ENCODE assay signal across 16 cellular contexts in the genomic region with DNA sequence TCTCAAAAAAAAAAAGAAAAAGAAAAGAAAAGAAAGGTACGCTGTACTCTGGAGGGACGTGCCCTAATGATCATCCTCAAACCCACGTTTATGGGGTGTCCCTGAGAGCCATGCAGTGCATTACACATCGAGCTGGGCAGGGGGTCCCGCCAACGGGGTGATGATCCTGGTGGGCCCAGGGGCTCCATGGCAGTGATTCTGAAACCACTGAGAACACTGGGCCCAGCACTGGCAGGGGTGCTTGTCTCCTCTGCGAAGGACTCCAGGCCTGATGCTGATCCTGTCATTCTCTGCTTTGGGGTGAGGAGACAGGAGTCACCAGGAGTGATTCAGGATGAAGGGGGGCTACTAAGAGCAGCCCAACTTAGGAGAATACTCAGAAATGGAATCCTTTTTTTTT. TPM values are rescaled to one million over a fixed set of nuclear protein-coding genes. Genes with fewer than 3 reads are reported as not detected.
A peak's percentile ranks its signal among the peaks of the same experiment; 100 is the strongest.
DNase-seq lines count a peak whose midpoint lies in the region; ATAC-seq lines count a peak whose summit lies in the region.
"Had no signal": no experiment of that assay in that cellular context is flagged by ENCODE, and none has a peak within 500 bp of the region (broad histone marks: within the 10 kb centered on the region; RNA-seq: fewer than 3 reads in every experiment).

No MANE protein-coding gene starts in this region.

- intact Hi-C loops in activated naive CD4-positive, alpha-beta T cell treated with anti-CD3 and anti-CD28 coated beads for 36 hours (cut with micrococcal nuclease): no loop called here

- H3K4me3 Mint-ChIP-seq in activated naive CD4-positive, alpha-beta T cell treated with anti-CD3 and anti-CD28 coated beads for 36 hours: no peak overlapping the region
- peak overlapping the region in 2 of 4 donors; percentile 51 to 97 for H3K4me3 Mint-ChIP-seq in IgD-negative memory B cell
- no peak overlapping the region for H3K4me3 Mint-ChIP-seq in effector memory CD8-positive, alpha-beta T cell
- H3K4me3 Mint-ChIP-seq: GM23338 had no signal

- no peaks in the 10 kb centered on the region for H3K27me3 ChIP-seq in H7 (ENCODE audit: control insufficient read depth, insufficient read depth, low read length)

- peak overlapping the region; percentile 36 for H3K27ac Mint-ChIP-seq in activated naive CD4-positive, alpha-beta T cell treated with anti-CD3 and anti-CD28 coated beads for 36 hours
- H3K27ac Mint-ChIP-seq in IgD-negative memory B cell: peak overlapping the region; percentile 16 to 100 (median 92)
- peak overlapping the region; percentile 22 to 98 for H3K27ac Mint-ChIP-seq in effector memory CD8-positive, alpha-beta T cell
- H3K27ac Mint-ChIP-seq: GM23338 had no signal

- no peaks in the 10 kb centered on the region; the same call in 1 of the 2 replicates for H3K36me3 ChIP-seq in H7 (replicated peaks; ENCODE audit: control insufficient read depth, insufficient read depth, low read length)

- CTCF ChIA-PET in activated naive CD4-positive, alpha-beta T cell treated with anti-CD3 and anti-CD28 coated beads for 36 hours (lab: Charles Lee): interaction anchor here (0.7 kb wide), 1 partner anchor 71 kb away, joined by 3 read pairs; no protein-coding TSS in a partner anchor

- no peak for DNase-seq in activated naive CD4-positive, alpha-beta T cell treated with anti-CD3 and anti-CD28 coated beads for 36 hours
- no peak for DNase-seq in activated naive CD4-positive, alpha-beta T cell treated with Interleukin-2 at 50 U/mL for 16 hours
- no peak for DNase-seq in effector memory CD8-positive, alpha-beta T cell
- DNase-seq in H7: no peak
- DNase-seq in Kasumi-1 (lab: John Stamatoyannopoulos, UW): no peak
- DNase-seq in CD1c-positive myeloid dendritic cell (ENCODE audit: extremely low spot score): no peak
- DNase-seq: Calu3, NCI-H1092, NCI-H146, NCI-H2081, NCI-H524 had no signal

- peaks cover 55% of the 10 kb centered on the region for H3K36me3 Mint-ChIP-seq in activated naive CD4-positive, alpha-beta T cell treated with anti-CD3 and anti-CD28 coated beads for 36 hours (ENCODE audit: low read depth)
- peaks cover 2% of the 10 kb centered on the region for H3K36me3 Mint-ChIP-seq in IgD-negative memory B cell
- H3K36me3 Mint-ChIP-seq in effector memory CD8-positive, alpha-beta T cell (ENCODE audit: insufficient read depth): peaks cover 100% of the 10 kb centered on the region

- no peaks in the 10 kb centered on the region for H3K27me3 Mint-ChIP-seq in activated naive CD4-positive, alpha-beta T cell treated with anti-CD3 and anti-CD28 coated beads for 36 hours (ENCODE audit: low read depth)
- no peaks in the 10 kb centered on the region for H3K27me3 Mint-ChIP-seq in IgD-negative memory B cell
- H3K27me3 Mint-ChIP-seq in effector memory CD8-positive, alpha-beta T cell: no peaks in the 10 kb centered on the region

- ATAC-seq in effector memory CD8-positive, alpha-beta T cell (replicated peaks): no peak
- no peak for ATAC-seq in GM18858 (IDR thresholded peaks at IDR 0.05; ENCODE audit: unreplicated experiment)
- ATAC-seq: GM23338, Right ventricle myocardium inferior had no signal

- H3K4me3 ChIP-seq in H7 (ENCODE audit: insufficient read depth, low read depth, low read length): no peak overlapping the region
- H3K4me3 ChIP-seq: GM23338, SK-N-MC had no signal

- H3K4me1 Mint-ChIP-seq in activated naive CD4-positive, alpha-beta T cell treated with anti-CD3 and anti-CD28 coated beads for 36 hours (ENCODE audit: low read depth): peaks cover 32% of the 10 kb centered on the region
- H3K4me1 Mint-ChIP-seq in IgD-negative memory B cell: peaks cover 30 to 37% (median 35%) of the 10 kb centered on the region in 3 donors
- peaks cover 33 to 34% of the 10 kb centered on the region in 2 donors for H3K4me1 Mint-ChIP-seq in effector memory CD8-positive, alpha-beta T cell (ENCODE audit: low read depth in 2 of 2)
- H3K4me1 Mint-ChIP-seq: GM23338 had no signal

- H3K9me3 Mint-ChIP-seq in activated naive CD4-positive, alpha-beta T cell treated with anti-CD3 and anti-CD28 coated beads for 36 hours: no peaks in the 10 kb centered on the region
- no peaks in the 10 kb centered on the region for H3K9me3 Mint-ChIP-seq in IgD-negative memory B cell
- no peaks in the 10 kb centered on the region for H3K9me3 Mint-ChIP-seq in effector memory CD8-positive, alpha-beta T cell
- H3K9me3 Mint-ChIP-seq: GM23338 had no signal

RNA-seq across cellular contexts. Expression of a gene that starts 18.7 kb away (rescaled TPM):
- 10 to 100 TPM; 43.7 to 44.1 TPM for total RNA-seq in activated naive CD4-positive, alpha-beta T cell treated with anti-CD3 and anti-CD28 coated beads for 36 hours
- 136 TPM for polyA plus RNA-seq in IgD-negative memory B cell
- 7.7 and 8.9 TPM in 2 replicates for total RNA-seq in H7 (2014; rRNA removed; shearing (Covaris generic))

RNA-seq across cellular contexts. Expression of a gene that starts 19.3 kb away (rescaled TPM):
- 10 to 100 TPM; 13.1 to 14.2 TPM for total RNA-seq in activated naive CD4-positive, alpha-beta T cell treated with anti-CD3 and anti-CD28 coated beads for 36 hours
- polyA plus RNA-seq in IgD-negative memory B cell: 0.83 TPM
- 0.80 and 0.81 TPM in 2 replicates for total RNA-seq in H7 (2014; rRNA removed; shearing (Covaris generic))

RNA-seq across cellular contexts. Expression of a gene that starts 26.4 kb away (rescaled TPM):
- 100 to 1,000 TPM; 155 to 157 TPM for total RNA-seq in activated naive CD4-positive, alpha-beta T cell treated with anti-CD3 and anti-CD28 coated beads for 36 hours
- 83.9 TPM for polyA plus RNA-seq in IgD-negative memory B cell
- total RNA-seq in H7 (2014; rRNA removed; shearing (Covaris generic)): 130 and 135 TPM in 2 replicates

Comparison
In these comparisons a context has a peak if more than half of its experiments do, and no peak if none do; other contexts are left out.
1. H3K27ac Mint-ChIP-seq: peak in every context shown above with its lines; median percentile 92 in IgD-negative memory B cell; 60 in effector memory CD8-positive, alpha-beta T cell; 36 in activated naive CD4-positive, alpha-beta T cell treated with anti-CD3 and anti-CD28 coated beads for 36 hours.